ENCODE assay signal across 19 cellular contexts in genomic region chr3:80767599-80767998, GRCh38.
DNase-seq lines count a peak whose midpoint lies in the region; ATAC-seq and TF ChIP-seq lines count a peak whose summit lies in the region.
"Had no signal": no experiment of that assay in that cellular context is flagged by ENCODE, and none has a peak within 500 bp of the region (broad histone marks: within the 10 kb centered on the region; RNA-seq: fewer than 3 reads in every experiment).

No MANE protein-coding gene starts in this region.

- H3K4me1 ChIP-seq in ACC112 (ENCODE audit: control insufficient read depth, insufficient read depth, low read length, unreplicated experiment) (no peaks in the 10 kb centered on the region), ES-I3 (ENCODE audit: insufficient read depth, low read length) (no peaks in the 10 kb centered on the region)
- H3K4me1 ChIP-seq: esophagus muscularis mucosa, lower lobe of right lung, SJCRH30, uterus had no signal

- H3K9me3 ChIP-seq in ES-I3 (ENCODE audit: control insufficient read depth, insufficient read depth, low read length): no peaks in the 10 kb centered on the region
- H3K9me3 ChIP-seq: esophagus muscularis mucosa, lower lobe of right lung, SJCRH30, uterus had no signal

- no peak for ATAC-seq in GM18867 (IDR thresholded peaks at IDR 0.05; ENCODE audit: unreplicated experiment)
- no peak for ATAC-seq in HG03342 (IDR thresholded peaks at IDR 0.05; ENCODE audit: unreplicated experiment)
- ATAC-seq: activated T-helper 17 cell treated with anti-CD3 and anti-CD28 coated beads, Interleukin-2, amount 50 U/mL, for 72 hours; lower lobe of right lung had no signal

- in situ Hi-C loops in SK-MEL-5 (cut with HindIII; ENCODE audit: low pct_unique_long_range_greater_than_20kb, low sequenced_read_pairs): no loop called here

- H3K36me3 ChIP-seq in ACC112 (ENCODE audit: insufficient read depth, low read length): no peaks in the 10 kb centered on the region
- H3K36me3 ChIP-seq in ES-I3 (ENCODE audit: insufficient read depth, low read length): no peaks in the 10 kb centered on the region
- H3K36me3 ChIP-seq: esophagus muscularis mucosa, lower lobe of right lung, SJCRH30, uterus had no signal

- TF ChIP-seq CTCF in fibroblast of villous mesenchyme (IDR thresholded peaks at IDR 0.05; ENCODE audit: insufficient read depth, low read depth, low read length): no peak

- H3K79me2 ChIP-seq in ACC112 (ENCODE audit: control insufficient read depth, insufficient read depth, low read length, unreplicated experiment): no peaks in the 10 kb centered on the region

- H3K4me3 ChIP-seq in ACC112 (ENCODE audit: low read depth, low read length) (no peak overlapping the region), fibroblast of villous mesenchyme (ENCODE audit: low read depth, low read length) (no peak overlapping the region)
- H3K4me3 ChIP-seq: esophagus muscularis mucosa, lower lobe of right lung, SJCRH30, skin epidermis, uterus had no signal

- H3K9ac ChIP-seq in ES-I3 (ENCODE audit: low read depth, low read length): peak overlapping the region; percentile 31

- no peak overlapping the region for H3K27ac ChIP-seq in ACC112 (ENCODE audit: low read depth, low read length)
- H3K27ac ChIP-seq: esophagus muscularis mucosa, lower lobe of right lung, SJCRH30, skin epidermis, uterus had no signal

- DNase-seq in SK-MEL-5 (ENCODE audit: low read depth, low spot score): peak; percentile 5
- DNase-seq in fibroblast of villous mesenchyme (ENCODE audit: low read depth): peak; percentile 4
- DNase-seq in NCI-H510A treated with DMSO at 0.1 percent for 48 hours (lab: John Stamatoyannopoulos, UW): no peak
- no peak for DNase-seq in AML-193 (lab: John Stamatoyannopoulos, UW)
- DNase-seq: head of caudate nucleus; lower lobe of right lung; naive B cell; NCI-H1694; SJCRH30; stimulated activated CD4-positive, alpha-beta T cell treated with anti-CD3 and anti-CD28 coated beads, Interleukin-4, amount 100 ng/mL, for 4 hours; T-helper 9 cell; uterus had no signal

- H3K27me3 ChIP-seq in ACC112 (ENCODE audit: insufficient read depth, low read length): no peaks in the 10 kb centered on the region
- H3K27me3 ChIP-seq: esophagus muscularis mucosa, SJCRH30, uterus had no signal

- H2AFZ ChIP-seq in ACC112 (ENCODE audit: low read length, unreplicated experiment): peak overlapping the region; percentile 55

Comparison
In these comparisons a context has a peak if more than half of its experiments do, and no peak if none do; other contexts are left out.
1. DNase-seq: peak in SK-MEL-5 (single experiment) and fibroblast of villous mesenchyme (single experiment); none in NCI-H510A treated with DMSO at 0.1 percent for 48 hours (single experiment) and AML-193 (0 of 2).